2 cellular contexts compared by ENCODE assay signal in genomic region chr5:142803428-142804111, GRCh38.
TF ChIP-seq lines count a peak whose summit lies in the region.

No MANE protein-coding gene starts in this region.

TF ChIP-seq in liver, 16 proteins besides CTCF, POLR2A, EP300 and RAD21 (continued from another document):
- TF ChIP-seq, protein P1, sequence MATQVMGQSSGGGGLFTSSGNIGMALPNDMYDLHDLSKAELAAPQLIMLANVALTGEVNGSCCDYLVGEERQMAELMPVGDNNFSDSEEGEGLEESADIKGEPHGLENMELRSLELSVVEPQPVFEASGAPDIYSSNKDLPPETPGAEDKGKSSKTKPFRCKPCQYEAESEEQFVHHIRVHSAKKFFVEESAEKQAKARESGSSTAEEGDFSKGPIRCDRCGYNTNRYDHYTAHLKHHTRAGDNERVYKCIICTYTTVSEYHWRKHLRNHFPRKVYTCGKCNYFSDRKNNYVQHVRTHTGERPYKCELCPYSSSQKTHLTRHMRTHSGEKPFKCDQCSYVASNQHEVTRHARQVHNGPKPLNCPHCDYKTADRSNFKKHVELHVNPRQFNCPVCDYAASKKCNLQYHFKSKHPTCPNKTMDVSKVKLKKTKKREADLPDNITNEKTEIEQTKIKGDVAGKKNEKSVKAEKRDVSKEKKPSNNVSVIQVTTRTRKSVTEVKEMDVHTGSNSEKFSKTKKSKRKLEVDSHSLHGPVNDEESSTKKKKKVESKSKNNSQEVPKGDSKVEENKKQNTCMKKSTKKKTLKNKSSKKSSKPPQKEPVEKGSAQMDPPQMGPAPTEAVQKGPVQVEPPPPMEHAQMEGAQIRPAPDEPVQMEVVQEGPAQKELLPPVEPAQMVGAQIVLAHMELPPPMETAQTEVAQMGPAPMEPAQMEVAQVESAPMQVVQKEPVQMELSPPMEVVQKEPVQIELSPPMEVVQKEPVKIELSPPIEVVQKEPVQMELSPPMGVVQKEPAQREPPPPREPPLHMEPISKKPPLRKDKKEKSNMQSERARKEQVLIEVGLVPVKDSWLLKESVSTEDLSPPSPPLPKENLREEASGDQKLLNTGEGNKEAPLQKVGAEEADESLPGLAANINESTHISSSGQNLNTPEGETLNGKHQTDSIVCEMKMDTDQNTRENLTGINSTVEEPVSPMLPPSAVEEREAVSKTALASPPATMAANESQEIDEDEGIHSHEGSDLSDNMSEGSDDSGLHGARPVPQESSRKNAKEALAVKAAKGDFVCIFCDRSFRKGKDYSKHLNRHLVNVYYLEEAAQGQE (IDR thresholded peaks at IDR 0.05): no peak
- TF ChIP-seq SP1 (IDR thresholded peaks at IDR 0.05): peak; percentile 40
- TF ChIP-seq, protein P2, sequence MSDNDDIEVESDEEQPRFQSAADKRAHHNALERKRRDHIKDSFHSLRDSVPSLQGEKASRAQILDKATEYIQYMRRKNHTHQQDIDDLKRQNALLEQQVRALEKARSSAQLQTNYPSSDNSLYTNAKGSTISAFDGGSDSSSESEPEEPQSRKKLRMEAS (IDR thresholded peaks at IDR 0.05): peak; percentile 54
- peak in 1 of 2 donors; percentile 58 for TF ChIP-seq RXRA (IDR thresholded peaks at IDR 0.05)
- TF ChIP-seq, protein P3, sequence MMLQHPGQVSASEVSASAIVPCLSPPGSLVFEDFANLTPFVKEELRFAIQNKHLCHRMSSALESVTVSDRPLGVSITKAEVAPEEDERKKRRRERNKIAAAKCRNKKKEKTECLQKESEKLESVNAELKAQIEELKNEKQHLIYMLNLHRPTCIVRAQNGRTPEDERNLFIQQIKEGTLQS (IDR thresholded peaks at IDR 0.05): no peak
- TF ChIP-seq NR2F2 (IDR thresholded peaks at IDR 0.05): peak; percentile 81
TF ChIP-seq in liver: peak in this region for 5.

TF ChIP-seq in HepG2, 621 proteins besides CTCF, POLR2A, EP300 and RAD21:
- TF ChIP-seq, protein P4, sequence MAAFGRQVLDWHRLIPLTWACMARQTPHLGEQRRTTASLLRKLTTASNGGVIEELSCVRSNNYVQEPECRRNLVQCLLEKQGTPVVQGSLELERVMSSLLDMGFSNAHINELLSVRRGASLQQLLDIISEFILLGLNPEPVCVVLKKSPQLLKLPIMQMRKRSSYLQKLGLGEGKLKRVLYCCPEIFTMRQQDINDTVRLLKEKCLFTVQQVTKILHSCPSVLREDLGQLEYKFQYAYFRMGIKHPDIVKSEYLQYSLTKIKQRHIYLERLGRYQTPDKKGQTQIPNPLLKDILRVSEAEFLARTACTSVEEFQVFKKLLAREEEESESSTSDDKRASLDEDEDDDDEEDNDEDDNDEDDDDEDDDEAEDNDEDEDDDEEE (CRISPR knock-in tag; IDR thresholded peaks at IDR 0.05): no peak
- no peak for TF ChIP-seq SIN3A (IDR thresholded peaks at IDR 0.05; ENCODE audit: borderline replicate concordance, low read depth, low read length)
- no peak for TF ChIP-seq NFYB (CRISPR knock-in tag; IDR thresholded peaks at IDR 0.05)
- no peak for TF ChIP-seq ONECUT2 (CRISPR knock-in tag; IDR thresholded peaks at IDR 0.05)
- TF ChIP-seq ZNF646 (CRISPR knock-in tag; IDR thresholded peaks at IDR 0.05): no peak
- TF ChIP-seq KLF13 (CRISPR knock-in tag; IDR thresholded peaks at IDR 0.05): no peak
- no peak for TF ChIP-seq ZNF546 (CRISPR knock-in tag; conservative IDR thresholded peaks at IDR 0.05)
- TF ChIP-seq HOMEZ (CRISPR knock-in tag; IDR thresholded peaks at IDR 0.05; ENCODE audit: low read depth): no peak
- TF ChIP-seq KAT2B (IDR thresholded peaks at IDR 0.05; ENCODE audit: borderline replicate concordance, low read depth, low read length): no peak
- TF ChIP-seq ZNF713 (CRISPR knock-in tag; IDR thresholded peaks at IDR 0.05): no peak
TF ChIP-seq in HepG2: peak in this region for 0.
